In genomic region chr1:114298059-114298458, GRCh38 we compare ENCODE assay signal across 24 cellular contexts.
A peak's percentile ranks its signal among the peaks of the same experiment; 100 is the strongest.
DNase-seq lines count a peak whose midpoint lies in the region; ATAC-seq, FAIRE-seq and TF ChIP-seq lines count a peak whose summit lies in the region.
"Had no signal": no experiment of that assay in that cellular context is flagged by ENCODE, and none has a peak within 500 bp of the region (broad histone marks: within the 10 kb centered on the region; RNA-seq: fewer than 3 reads in every experiment).

No MANE protein-coding gene starts in this region.

- H3K36me3 ChIP-seq in K562 (ENCODE audit: control insufficient read depth, insufficient read depth, low read length) (no peaks in the 10 kb centered on the region), osteoblast (ENCODE audit: insufficient read depth, low read length) (no peaks in the 10 kb centered on the region)
- H3K36me3 ChIP-seq: BLaER1 treated with 17β-estradiol and CSF1 and Interleukin-3, amounts not matched to agents 10 nM and 100 nM had no signal

- no peak for DNase-seq in K562 (ENCODE audit: extremely low read depth in 1 of 4, low spot score in 3 of 4)
- peak; percentile 38 for DNase-seq in osteoblast (ENCODE audit: insufficient read length, low spot score, missing footprints)
- DNase-seq in foreskin melanocyte: no peak
- DNase-seq in T-helper 1 cell: no peak
- DNase-seq: 8988T; ACHN; AML-193; Caco-2; Calu3; CD4-positive, alpha-beta T cell; CD8-positive, alpha-beta T cell; DMS79 treated with DMSO at 0.1 percent for 48 hours; GF-D8 had no signal

- intact Hi-C loops in K562 (cut with micrococcal nuclease): no loop called here

- no peak overlapping the region for H3K4me2 ChIP-seq in K562 (ENCODE audit: insufficient read depth, low read length)
- no peak overlapping the region for H3K4me2 ChIP-seq in osteoblast (ENCODE audit: insufficient read depth, low read length)
- H3K4me2 ChIP-seq: BLaER1 treated with 17β-estradiol and CSF1 and Interleukin-3, amounts not matched to agents 10 nM and 100 nM had no signal

- H3K9me1 ChIP-seq in K562 (ENCODE audit: control insufficient read depth, insufficient read depth, low read length): no peaks in the 10 kb centered on the region

- peaks cover 2% of the 10 kb centered on the region for H3K9me3 Mint-ChIP-seq in nephron
- H3K9me3 Mint-ChIP-seq: CD4-positive, alpha-beta T cell; CD8-positive, alpha-beta T cell had no signal

- H3K4me3 ChIP-seq in K562: no peak overlapping the region
- no peak overlapping the region for H3K4me3 ChIP-seq in osteoblast (ENCODE audit: insufficient read depth, low read length)
- H3K4me3 ChIP-seq: BLaER1 treated with 17β-estradiol and CSF1 and Interleukin-3, amounts not matched to agents 10 nM and 100 nM had no signal

- FAIRE-seq in K562 (lab: Jason Lieb, UNC): no peak
- FAIRE-seq: A204.1, D721Med, G401.6, GM12891, GM19239 had no signal

- peak overlapping the region; percentile 99 to 100 (median 99) for H3K27ac Mint-ChIP-seq in nephron
- H3K27ac Mint-ChIP-seq: B cell; CD4-positive, alpha-beta T cell; CD8-positive, alpha-beta T cell had no signal

- H3K4me1 ChIP-seq in K562 (replicated peaks in 1 of 2; ENCODE audit: control insufficient read depth in 2 of 2, insufficient read depth in 2 of 2, low read length in 2 of 2) (no peaks in the 10 kb centered on the region), osteoblast (ENCODE audit: insufficient read depth, low read length) (no peaks in the 10 kb centered on the region)
- H3K4me1 ChIP-seq: Caco-2 had no signal

- H3K4me3 Mint-ChIP-seq in nephron: peak overlapping the region in 1 of 3 experiments; percentile 19
- H3K4me3 Mint-ChIP-seq: B cell; CD4-positive, alpha-beta T cell; CD8-positive, alpha-beta T cell had no signal

- TF ChIP-seq EP300 in K562 (IDR thresholded peaks at IDR 0.05; ENCODE audit: low read length): no peak

- in situ Hi-C loops in K562 (cut with MboI): no loop called here

- POLR2A ChIA-PET in K562 (lab: Yijun Ruan, JAX): interaction anchor here (0.9 kb wide), 1 partner anchor 22 kb away, joined by 4 read pairs; no protein-coding TSS in a partner anchor

- no peak for TF ChIP-seq POLR2A in K562 (conservative IDR thresholded peaks at IDR 0.05)

- no peaks in the 10 kb centered on the region for H3K27me3 Mint-ChIP-seq in nephron (ENCODE audit: low read depth)

- H3K9ac ChIP-seq in K562 (ENCODE audit: insufficient read depth in 1 of 2, low read depth in 2 of 2, low read length in 2 of 2): no peak overlapping the region
- H3K9ac ChIP-seq: BLaER1 treated with 17β-estradiol and CSF1 and Interleukin-3, amounts not matched to agents 10 nM and 100 nM had no signal

- WGBS in K562 (ENCODE audit: insufficient coverage, low coverage, missing lambda C conversion rate): 3% methylated on average over 12 of the region's 12 CpGs

- CTCF ChIA-PET in K562 (lab: Yijun Ruan, JAX; ENCODE audit: low intra/inter-chr PET ratio): no interaction called here

- H4K20me1 ChIP-seq in K562 (replicated peaks; ENCODE audit: control insufficient read depth, insufficient read depth, low read length): no peaks in the 10 kb centered on the region
- H4K20me1 ChIP-seq in osteoblast (ENCODE audit: insufficient read depth, low read length): no peaks in the 10 kb centered on the region
- H4K20me1 ChIP-seq: BLaER1 treated with 17β-estradiol and CSF1 and Interleukin-3, amounts not matched to agents 10 nM and 100 nM had no signal

- TF ChIP-seq CTCF in K562 (IDR thresholded peaks at IDR 0.05 in 2 of 3, conservative IDR thresholded peaks at IDR 0.05 in 1 of 3; ENCODE audit: insufficient read depth in 2 of 3, low read depth in 1 of 3, low read length in 3 of 3): no peak
- no peak for TF ChIP-seq CTCF in nephron (IDR thresholded peaks at IDR 0.05; ENCODE audit: unreplicated experiment in 3 of 3)
- no peak for TF ChIP-seq CTCF in osteoblast (IDR thresholded peaks at IDR 0.05; ENCODE audit: extremely low read depth, low read depth, low read length)

- H3K27me3 ChIP-seq in K562 (ENCODE audit: control insufficient read depth in 2 of 2, insufficient read depth in 2 of 2, low read length in 2 of 2) (peaks cover 56 to 66% of the 10 kb centered on the region in 2 experiments), osteoblast (ENCODE audit: insufficient read depth, low read length) (peaks cover 6% of the 10 kb centered on the region)
- H3K27me3 ChIP-seq: BLaER1 treated with 17β-estradiol and CSF1 and Interleukin-3, amounts not matched to agents 10 nM and 100 nM had no signal

- ATAC-seq in K562 (no peak), HG03196 (IDR thresholded peaks at IDR 0.05; ENCODE audit: unreplicated experiment) (no peak), GM21528 (IDR thresholded peaks at IDR 0.05; ENCODE audit: low FRiP score, unreplicated experiment) (no peak)
- ATAC-seq: CD8-positive, alpha-beta T cell had no signal

- BruUV-seq in K562 (replicated peaks; lab: Mats Ljungman, UMichigan): no TSS peak

- H3K9me3 ChIP-seq in K562 (replicated peaks; ENCODE audit: control insufficient read depth, insufficient read depth, low read depth, low read length): no peaks in the 10 kb centered on the region
- no peaks in the 10 kb centered on the region for H3K9me3 ChIP-seq in osteoblast (ENCODE audit: low read depth, low read length)
- H3K9me3 ChIP-seq: BLaER1 treated with 17β-estradiol and CSF1 and Interleukin-3, amounts not matched to agents 10 nM and 100 nM; Caco-2 had no signal

- H3K27ac ChIP-seq in K562 (ENCODE audit: extremely low read depth, low read depth, low read length) (no peak overlapping the region), osteoblast (ENCODE audit: low read depth, low read length) (no peak overlapping the region)
- H3K27ac ChIP-seq: BLaER1 treated with 17β-estradiol and CSF1 and Interleukin-3, amounts not matched to agents 10 nM and 100 nM; C4-2B had no signal

- H3K36me3 Mint-ChIP-seq in nephron (ENCODE audit: low read depth): no peaks in the 10 kb centered on the region
- H3K36me3 Mint-ChIP-seq: CD8-positive, alpha-beta T cell had no signal

- peaks cover 56% of the 10 kb centered on the region for H3K4me1 Mint-ChIP-seq in nephron
- H3K4me1 Mint-ChIP-seq: B cell had no signal

- no peak for TF ChIP-seq RAD21 in K562 (CRISPR knock-in tag; conservative IDR thresholded peaks at IDR 0.05 in 1 of 2, IDR thresholded peaks at IDR 0.05 in 1 of 2)

- H2AFZ ChIP-seq in K562 (ENCODE audit: low read depth, low read length): no peak overlapping the region
- H2AFZ ChIP-seq in osteoblast (ENCODE audit: low read length): no peak overlapping the region

- H3K79me2 ChIP-seq in K562 (ENCODE audit: control insufficient read depth, insufficient read depth, low read length) (no peaks in the 10 kb centered on the region), osteoblast (ENCODE audit: insufficient read depth, low read length) (no peaks in the 10 kb centered on the region)

TF ChIP-seq in K562, 482 proteins besides CTCF, POLR2A, EP300 and RAD21:
- TF ChIP-seq ARHGAP35 (IDR thresholded peaks at IDR 0.05; ENCODE audit: partially characterized antibody) (no peak), CREB1 (IDR thresholded peaks at IDR 0.05) (no peak), CREB1 (CRISPR knock-in tag; IDR thresholded peaks at IDR 0.05) (no peak), ZHX1 (conservative IDR thresholded peaks at IDR 0.05; ENCODE audit: low read length) (no peak), CSDE1 (IDR thresholded peaks at IDR 0.05) (no peak), EZH2 (IDR thresholded peaks at IDR 0.05; ENCODE audit: borderline replicate concordance, low read depth, low read length) (0 out of 2 replicates have a peak, but pooled peaks have one; percentile 80), ETV5 (CRISPR knock-in tag; IDR thresholded peaks at IDR 0.05; ENCODE audit: low read depth) (no peak)
- TF ChIP-seq, protein P1, sequence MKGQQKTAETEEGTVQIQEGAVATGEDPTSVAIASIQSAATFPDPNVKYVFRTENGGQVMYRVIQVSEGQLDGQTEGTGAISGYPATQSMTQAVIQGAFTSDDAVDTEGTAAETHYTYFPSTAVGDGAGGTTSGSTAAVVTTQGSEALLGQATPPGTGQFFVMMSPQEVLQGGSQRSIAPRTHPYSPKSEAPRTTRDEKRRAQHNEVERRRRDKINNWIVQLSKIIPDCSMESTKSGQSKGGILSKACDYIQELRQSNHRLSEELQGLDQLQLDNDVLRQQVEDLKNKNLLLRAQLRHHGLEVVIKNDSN (CRISPR knock-in tag; IDR thresholded peaks at IDR 0.05): no peak
